17 cellular contexts compared by ENCODE assay signal in the genomic region with DNA sequence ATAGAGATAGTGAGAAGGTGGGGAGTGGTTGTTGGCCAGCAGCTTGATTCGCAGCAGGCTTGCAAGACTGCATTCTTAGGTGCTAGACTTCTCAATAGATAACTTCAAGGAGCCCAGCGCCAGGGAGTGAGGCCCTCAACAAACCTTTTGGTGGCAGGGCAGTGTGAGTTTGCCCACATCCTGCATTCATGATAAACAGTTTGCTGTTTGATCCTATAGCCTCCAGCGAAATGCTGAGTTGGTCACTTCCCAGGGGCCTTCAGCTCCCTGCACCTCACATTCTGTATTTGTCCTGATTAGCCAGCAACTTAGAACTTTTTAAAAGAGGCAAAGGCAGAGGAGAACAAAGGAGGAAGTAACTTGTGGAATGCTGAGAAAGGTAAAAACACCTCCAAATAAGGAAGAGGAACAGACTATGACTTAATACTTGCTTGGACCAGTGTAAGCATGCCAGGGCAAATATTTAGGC. TPM values are rescaled to one million over a fixed set of nuclear protein-coding genes. Genes with fewer than 3 reads are reported as not detected.
A peak's percentile ranks its signal among the peaks of the same experiment; 100 is the strongest.
DNase-seq lines count a peak whose midpoint lies in the region; ATAC-seq and TF ChIP-seq lines count a peak whose summit lies in the region.
"Had no signal": no experiment of that assay in that cellular context is flagged by ENCODE, and none has a peak within 500 bp of the region (broad histone marks: within the 10 kb centered on the region; RNA-seq: fewer than 3 reads in every experiment).

No MANE protein-coding gene starts in this region.

- peak overlapping the region; percentile 77 for H3K27ac Mint-ChIP-seq in GM23338
- peak overlapping the region; percentile 83 for H3K27ac Mint-ChIP-seq in WTC11
- H3K27ac Mint-ChIP-seq: activated CD4-positive, alpha-beta T cell treated with anti-CD3 and anti-CD28 coated beads for 36 hours; T-helper 1 cell treated with Interleukin-12 subunit alpha and Interleukin-12 subunit beta and Interleukin-4 antibody, amounts not matched to agents 30 μg/mL and 1 μg/mL, for 36 hours had no signal

- no peaks in the 10 kb centered on the region for H3K9me2 ChIP-seq in GM23338 (ENCODE audit: insufficient read depth)

- peaks cover 53% of the 10 kb centered on the region for H3K4me1 ChIP-seq in GM23338 (ENCODE audit: insufficient read depth)
- H3K4me1 ChIP-seq: uterus had no signal

- H3K36me3 Mint-ChIP-seq in GM23338 (ENCODE audit: low read depth) = no peaks in the 10 kb centered on the region
- H3K36me3 Mint-ChIP-seq in WTC11 = peaks cover 2% of the 10 kb centered on the region; the same call in 1 of the 2 replicates

- no peak overlapping the region; the same call in 2 of the 3 replicates for H3K4me3 Mint-ChIP-seq in GM23338
- no peak overlapping the region; the same call in 1 of the 2 replicates for H3K4me3 Mint-ChIP-seq in WTC11
- H3K4me3 Mint-ChIP-seq: activated CD4-positive, alpha-beta T cell treated with anti-CD3 and anti-CD28 coated beads for 36 hours; T-helper 1 cell treated with Interleukin-12 subunit alpha and Interleukin-12 subunit beta and Interleukin-4 antibody, amounts not matched to agents 30 μg/mL and 1 μg/mL, for 36 hours had no signal

- H2AFZ ChIP-seq in GM23338 = no peak overlapping the region

- H3K9me3 ChIP-seq in iPS-18c (ENCODE audit: control insufficient read depth, insufficient read depth, low read length) = no peaks in the 10 kb centered on the region
- H3K9me3 ChIP-seq: ovary, uterus had no signal

- CTCF ChIA-PET in WTC11 (lab: Charles Lee) = interaction anchor here (0.8 to 6.2 kb wide), 15 partner anchors 10 to 193 kb away, joined by 3 to 138 read pairs (median 5); a partner anchor contains a TSS

- H3K4me3 ChIP-seq in GM23338 = peak overlapping the region; percentile 45
- H3K4me3 ChIP-seq in iPS-18c (ENCODE audit: insufficient read depth, low read depth, low read length) = peak overlapping the region; percentile 26; the same call in 1 of the 2 replicates
- H3K4me3 ChIP-seq: ovary, uterus had no signal

- no peaks in the 10 kb centered on the region for H4K20me1 ChIP-seq in GM23338 (replicated peaks; ENCODE audit: insufficient read depth)

- ATAC-seq in GM23338 (peak; percentile 65), WTC11 (peak; percentile 51), GM21786 (IDR thresholded peaks at IDR 0.05; ENCODE audit: unreplicated experiment) (no peak), HG03045 (IDR thresholded peaks at IDR 0.05; ENCODE audit: unreplicated experiment) (no peak)
- ATAC-seq: activated CD4-positive, alpha-beta T cell treated with anti-CD3 and anti-CD28 coated beads for 36 hours had no signal

- POLR2A ChIA-PET in WTC11 (lab: Charles Lee) = interaction anchor here (1.3 to 2.8 kb wide), 2 partner anchors 64 to 81 kb away, joined by 3 to 22 read pairs; a partner anchor contains a TSS

- peak overlapping the region; percentile 99 for H3K27ac ChIP-seq in GM23338 (ENCODE audit: low read depth)
- H3K27ac ChIP-seq: ovary, uterus had no signal

- H3K4me2 ChIP-seq in GM23338 = peak overlapping the region; percentile 70

- H3K79me2 ChIP-seq in GM23338 (replicated peaks; ENCODE audit: insufficient read depth) = peaks cover 10% of the 10 kb centered on the region

- no peaks in the 10 kb centered on the region for H3K36me3 ChIP-seq in GM23338 (ENCODE audit: insufficient read depth)
- H3K36me3 ChIP-seq: ovary, uterus had no signal

- DNase-seq in GM23338 (ENCODE audit: low spot score) (peak; percentile 70), WTC11 (ENCODE audit: low spot score) (no peak), renal cortical epithelial cell (ENCODE audit: low read depth) (peak; percentile 54), NCI-H128 (lab: John Stamatoyannopoulos, UW; ENCODE audit: unreplicated experiment) (no peak), NCI-H146 treated with DMSO at 0.1 percent for 48 hours (lab: John Stamatoyannopoulos, UW; ENCODE audit: unreplicated experiment) (no peak)
- DNase-seq: activated CD4-positive, alpha-beta T cell treated with anti-CD3 and anti-CD28 coated beads for 36 hours; activated T-cell treated with anti-CD3 and anti-CD28 coated beads, Interleukin-2, amount 50 U/mL, for 48 hours; amniotic stem cell; effector CD8-positive, alpha-beta T cell; ovary; stimulated activated CD4-positive, alpha-beta T cell treated with anti-CD3 and anti-CD28 coated beads, Interleukin-15, amount 100 ng/mL, for 24 hours; uterus had no signal

- H3K27me3 Mint-ChIP-seq in GM23338 (ENCODE audit: insufficient read depth, low read depth, poor library complexity) (peaks cover 2% of the 10 kb centered on the region), WTC11 (ENCODE audit: low read depth) (no peaks in the 10 kb centered on the region)

- 0 out of 2 replicates have a peak, but pooled peaks cover 4% of the 10 kb centered on the region for H3F3A ChIP-seq in GM23338 (replicated peaks; ENCODE audit: low read depth)

- H3K9me3 Mint-ChIP-seq in GM23338 = no peaks in the 10 kb centered on the region
- H3K9me3 Mint-ChIP-seq in WTC11 = no peaks in the 10 kb centered on the region
- H3K9me3 Mint-ChIP-seq: T-helper 1 cell treated with Interleukin-12 subunit alpha and Interleukin-12 subunit beta and Interleukin-4 antibody, amounts not matched to agents 30 μg/mL and 1 μg/mL, for 36 hours had no signal

- H3K27me3 ChIP-seq in GM23338 (ENCODE audit: insufficient read depth) = no peaks in the 10 kb centered on the region
- H3K27me3 ChIP-seq: ovary, uterus had no signal

- peaks cover 69% of the 10 kb centered on the region for H3K4me1 Mint-ChIP-seq in GM23338
- peaks cover 77% of the 10 kb centered on the region for H3K4me1 Mint-ChIP-seq in WTC11
- H3K4me1 Mint-ChIP-seq: activated CD4-positive, alpha-beta T cell treated with anti-CD3 and anti-CD28 coated beads for 36 hours had no signal

- TF ChIP-seq CTCF in GM23338 (conservative IDR thresholded peaks at IDR 0.05; ENCODE audit: low read depth in 2 of 2) (no peak), WTC11 (IDR thresholded peaks at IDR 0.05) (no peak)

TF ChIP-seq in GM23338, 12 proteins besides CTCF, POLR2A, EP300 and RAD21 (continues in another document):
- TF ChIP-seq, protein P1, sequence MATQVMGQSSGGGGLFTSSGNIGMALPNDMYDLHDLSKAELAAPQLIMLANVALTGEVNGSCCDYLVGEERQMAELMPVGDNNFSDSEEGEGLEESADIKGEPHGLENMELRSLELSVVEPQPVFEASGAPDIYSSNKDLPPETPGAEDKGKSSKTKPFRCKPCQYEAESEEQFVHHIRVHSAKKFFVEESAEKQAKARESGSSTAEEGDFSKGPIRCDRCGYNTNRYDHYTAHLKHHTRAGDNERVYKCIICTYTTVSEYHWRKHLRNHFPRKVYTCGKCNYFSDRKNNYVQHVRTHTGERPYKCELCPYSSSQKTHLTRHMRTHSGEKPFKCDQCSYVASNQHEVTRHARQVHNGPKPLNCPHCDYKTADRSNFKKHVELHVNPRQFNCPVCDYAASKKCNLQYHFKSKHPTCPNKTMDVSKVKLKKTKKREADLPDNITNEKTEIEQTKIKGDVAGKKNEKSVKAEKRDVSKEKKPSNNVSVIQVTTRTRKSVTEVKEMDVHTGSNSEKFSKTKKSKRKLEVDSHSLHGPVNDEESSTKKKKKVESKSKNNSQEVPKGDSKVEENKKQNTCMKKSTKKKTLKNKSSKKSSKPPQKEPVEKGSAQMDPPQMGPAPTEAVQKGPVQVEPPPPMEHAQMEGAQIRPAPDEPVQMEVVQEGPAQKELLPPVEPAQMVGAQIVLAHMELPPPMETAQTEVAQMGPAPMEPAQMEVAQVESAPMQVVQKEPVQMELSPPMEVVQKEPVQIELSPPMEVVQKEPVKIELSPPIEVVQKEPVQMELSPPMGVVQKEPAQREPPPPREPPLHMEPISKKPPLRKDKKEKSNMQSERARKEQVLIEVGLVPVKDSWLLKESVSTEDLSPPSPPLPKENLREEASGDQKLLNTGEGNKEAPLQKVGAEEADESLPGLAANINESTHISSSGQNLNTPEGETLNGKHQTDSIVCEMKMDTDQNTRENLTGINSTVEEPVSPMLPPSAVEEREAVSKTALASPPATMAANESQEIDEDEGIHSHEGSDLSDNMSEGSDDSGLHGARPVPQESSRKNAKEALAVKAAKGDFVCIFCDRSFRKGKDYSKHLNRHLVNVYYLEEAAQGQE (IDR thresholded peaks at IDR 0.05; ENCODE audit: unreplicated experiment) = no peak

TF ChIP-seq in WTC11, 78 proteins besides CTCF, POLR2A, EP300 and RAD21 (continues in another document):
- no peak for TF ChIP-seq RORB (CRISPR knock-in tag; IDR thresholded peaks at IDR 0.05)

RNA-seq across cellular contexts. Expression of a gene that starts 25.1 kb away (rescaled TPM):
- total RNA-seq in GM23338 (2014; rRNA removed; shearing (Covaris generic)) = not detected in 2 replicates
- polyA plus RNA-seq in GM23338 (2016; fragmentation: Nextera tagmentation; extraction: Ambion mirVana) = 0.09 and 0.23 TPM in 2 replicates
- total RNA-seq in WTC11 (2021) (not detected in 3 replicates), renal cortical epithelial cell (not detected in 2 replicates)
- total RNA-seq: activated CD4-positive, alpha-beta T cell treated with anti-CD3 and anti-CD28 coated beads for 36 hours; liver; ovary; uterus had no signal
- polyA plus RNA-seq: liver, ovary had no signal

RNA-seq across cellular contexts. Expression of a gene that starts 35.5 kb away (rescaled TPM):
- total RNA-seq in GM23338 (2014; rRNA removed; shearing (Covaris generic)) = 0.14 TPM in 1 of 2 replicates, not detected in the other
- polyA plus RNA-seq in GM23338 (2016; fragmentation: Nextera tagmentation; extraction: Ambion mirVana) = 0.28 and 0.52 TPM in 2 replicates
- total RNA-seq in WTC11 (2021) (not detected in 3 replicates), renal cortical epithelial cell (0.10 TPM in 1 of 2 replicates, not detected in the other)
- total RNA-seq: activated CD4-positive, alpha-beta T cell treated with anti-CD3 and anti-CD28 coated beads for 36 hours; liver; ovary; uterus had no signal
- polyA plus RNA-seq: liver, ovary had no signal

RNA-seq across cellular contexts. Expression of a gene that starts 59.3 kb away (rescaled TPM):
- total RNA-seq in GM23338 (2014; rRNA removed; shearing (Covaris generic)) = 2.7 and 4.3 TPM in 2 replicates
- polyA plus RNA-seq in GM23338 (2016; fragmentation: Nextera tagmentation; extraction: Ambion mirVana) = 0.56 and 1.1 TPM in 2 replicates
- total RNA-seq in WTC11 (2021) (0.16 to 0.77 TPM (median 0.44 TPM) in 3 replicates), renal cortical epithelial cell (0.40 and 0.69 TPM in 2 replicates)
- total RNA-seq: activated CD4-positive, alpha-beta T cell treated with anti-CD3 and anti-CD28 coated beads for 36 hours; liver; ovary; uterus had no signal
- polyA plus RNA-seq: liver, ovary had no signal

Comparison
In these comparisons a context has a peak if more than half of its experiments do, and no peak if none do; other contexts are left out.
1. ATAC-seq: peak in GM23338 (single experiment) and WTC11 (single experiment); none in GM21786 (single experiment) and HG03045 (single experiment).
2. DNase-seq: peak in GM23338 (single experiment) and renal cortical epithelial cell (single experiment); none in WTC11 (single experiment), NCI-H128 (single experiment) and NCI-H146 treated with DMSO at 0.1 percent for 48 hours (single experiment).